Comparison of ENCODE assay signal across 9 cellular contexts in the genomic region with DNA sequence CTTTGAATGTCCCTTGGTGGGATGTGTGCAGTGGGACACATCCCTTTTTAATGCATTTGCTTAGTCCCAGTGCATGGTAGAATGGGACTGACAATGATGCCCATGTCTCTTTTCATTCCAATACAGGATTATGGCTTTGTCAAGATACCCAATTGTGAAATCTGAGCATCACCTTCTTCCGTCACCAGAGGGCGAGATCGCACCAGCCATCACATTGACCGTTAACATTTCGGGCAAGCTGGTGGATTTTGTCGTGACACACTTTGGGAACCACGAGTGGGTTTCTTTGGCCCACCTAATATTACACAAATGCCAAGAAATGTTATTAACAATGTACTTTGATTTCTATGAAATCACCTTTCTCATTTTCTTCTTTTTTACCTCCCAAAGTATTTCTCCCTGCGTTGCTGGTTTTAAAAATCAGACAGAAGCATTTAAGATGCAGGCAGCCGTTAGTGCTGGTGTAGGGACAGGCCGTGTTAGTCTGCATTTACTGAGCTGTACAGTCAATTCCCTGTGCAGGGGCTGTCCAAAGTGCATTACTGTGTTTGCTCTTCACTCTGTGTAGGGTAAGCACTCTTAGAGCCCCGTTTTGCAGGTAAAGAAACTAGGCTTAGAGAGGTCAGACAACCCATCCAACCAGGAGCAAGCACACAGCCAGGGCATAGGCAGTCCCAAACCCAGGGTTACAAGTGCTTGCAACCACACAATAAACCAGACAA. TPM values are rescaled to one million over a fixed set of nuclear protein-coding genes. Genes with fewer than 3 reads are reported as not detected.
DNase-seq lines count a peak whose midpoint lies in the region; FAIRE-seq and TF ChIP-seq lines count a peak whose summit lies in the region.
"Had no signal": no experiment of that assay in that cellular context is flagged by ENCODE, and none has a peak within 500 bp of the region (broad histone marks: within the 10 kb centered on the region; RNA-seq: fewer than 3 reads in every experiment).

No MANE protein-coding gene starts in this region.

- no peaks in the 10 kb centered on the region for H3K36me3 ChIP-seq in suprapubic skin

- no CpG with 5 or more reads among the region's 11 CpGs for WGBS in H9 (ENCODE audit: extremely low coverage, insufficient read length, low lambda C conversion rate)
- WGBS in suprapubic skin = 46% methylated on average over 11 of the region's 11 CpGs

- no peak overlapping the region for H2BK20ac ChIP-seq in H9 (ENCODE audit: low read depth, low read length, poor library complexity, severe bottlenecking)

- TF ChIP-seq EP300 in suprapubic skin (IDR thresholded peaks at IDR 0.05) = no peak

- H3K56ac ChIP-seq in H9 (ENCODE audit: insufficient read length, low read depth, low read length) = no peak overlapping the region

- H3K14ac ChIP-seq in H9 (ENCODE audit: insufficient read depth, low read length) = no peak overlapping the region

- no peak overlapping the region for H3K18ac ChIP-seq in H9 (ENCODE audit: insufficient read length, low read depth, low read length)

- no peak overlapping the region for H3K4ac ChIP-seq in H9 (ENCODE audit: low read depth, low read length)

- H4K8ac ChIP-seq in H9 (replicated peaks; ENCODE audit: insufficient read length, low read depth, low read length) = no peak overlapping the region

- no peak overlapping the region for H2BK120ac ChIP-seq in H9 (ENCODE audit: low read depth, low read length, poor library complexity, severe bottlenecking)

- H3K23me2 ChIP-seq in H9 (ENCODE audit: insufficient read length, low read depth, low read length, poor library complexity, severe bottlenecking) = no peaks in the 10 kb centered on the region

- no peak overlapping the region for H3K27ac Mint-ChIP-seq in H9

- no peak overlapping the region for H3K4me3 ChIP-seq in suprapubic skin

- H4K20me1 ChIP-seq in H9 (ENCODE audit: control insufficient read depth, insufficient read depth, insufficient read length) = no peaks in the 10 kb centered on the region

- H3K4me1 Mint-ChIP-seq in H9 = no peaks in the 10 kb centered on the region

- no peak overlapping the region for H3K9ac ChIP-seq in H9 (ENCODE audit: extremely low read depth, insufficient read length, low read length)

- no peak overlapping the region for H2BK15ac ChIP-seq in H9 (ENCODE audit: low read depth, low read length)

- H3K4me2 ChIP-seq in H9 (ENCODE audit: insufficient read depth, insufficient read length, low read length) = no peak overlapping the region

- no peak for FAIRE-seq in frontal cortex (lab: Jason Lieb, UNC)

- no peak for TF ChIP-seq POLR2A in suprapubic skin (IDR thresholded peaks at IDR 0.05)

- no peak overlapping the region for H3K4me3 Mint-ChIP-seq in H9

- peaks cover 93 to 97% of the 10 kb centered on the region in 2 experiments for H3K9me3 Mint-ChIP-seq in H9

- no peaks in the 10 kb centered on the region for H3K79me2 ChIP-seq in H9 (ENCODE audit: insufficient read depth, low read length)

- no peak overlapping the region for H4K5ac ChIP-seq in H9 (ENCODE audit: insufficient read length, low read depth, low read length)

- no peak overlapping the region for H2BK12ac ChIP-seq in H9 (ENCODE audit: insufficient read length, low read depth, low read length)

- H3T11ph ChIP-seq in H9 (ENCODE audit: low read length) = no peak overlapping the region

- H3K23ac ChIP-seq in H9 (ENCODE audit: insufficient read length, low read depth, low read length) = no peak overlapping the region

- H3K4me1 ChIP-seq in H9 (ENCODE audit: insufficient read depth, low read length) (no peaks in the 10 kb centered on the region), suprapubic skin (no peaks in the 10 kb centered on the region)

- H4K91ac ChIP-seq in H9 (ENCODE audit: insufficient read length, low read depth, low read length) = no peak overlapping the region

- H3K27me3 ChIP-seq in H9 (ENCODE audit: insufficient read depth, low read length) (no peaks in the 10 kb centered on the region), suprapubic skin (no peaks in the 10 kb centered on the region)

- DNase-seq in DMS53 (lab: John Stamatoyannopoulos, UW) = peak; percentile 76
- no peak for DNase-seq in H9
- DNase-seq in RKO (ENCODE audit: low spot score) = peak; percentile 46
- DNase-seq in frontal cortex (ENCODE audit: low spot score in 2 of 2) = peak; percentile 4 to 8
- DNase-seq in suprapubic skin (ENCODE audit: low spot score in 2 of 2) = no peak
- DNase-seq in activated CD8-positive, alpha-beta memory T cell treated with anti-CD3 and anti-CD28 coated beads, Interleukin-2, amount 50 U/mL, for 48 hours = no peak
- no peak for DNase-seq in NCI-H2107 treated with DMSO at 0.1 percent for 48 hours (lab: John Stamatoyannopoulos, UW; ENCODE audit: unreplicated experiment)
- DNase-seq in NCI-H2029 treated with DMSO at 0.1 percent for 48 hours (lab: John Stamatoyannopoulos, UW) = no peak

- no peaks in the 10 kb centered on the region for H3K79me1 ChIP-seq in H9 (ENCODE audit: insufficient read depth, low read depth, low read length, poor library complexity, severe bottlenecking)

- H3K27me3 Mint-ChIP-seq in H9 (ENCODE audit: low read depth) = peaks cover 1% of the 10 kb centered on the region

- peaks cover 97% of the 10 kb centered on the region for H3K9me3 ChIP-seq in H9 (ENCODE audit: control insufficient read depth, low read depth, low read length)
- H3K9me3 ChIP-seq in suprapubic skin = no peaks in the 10 kb centered on the region

- H2AFZ ChIP-seq in H9 (ENCODE audit: low read length) = no peak overlapping the region

- H3K27ac ChIP-seq in H9 (ENCODE audit: insufficient read length, low read depth, low read length) = no peak overlapping the region
- no peak overlapping the region for H3K27ac ChIP-seq in suprapubic skin

- H3K36me3 Mint-ChIP-seq in H9 (ENCODE audit: insufficient read depth in 1 of 3, low read depth in 3 of 3) = peaks cover 0 to 36% (median 15%) of the 10 kb centered on the region in 3 experiments; a peak in 5 of 7 replicates

- no peak overlapping the region for H2BK5ac ChIP-seq in H9 (ENCODE audit: insufficient read length, low read length)

- no peak overlapping the region for H2AK5ac ChIP-seq in H9 (ENCODE audit: insufficient read length, low read length)

- TF ChIP-seq CTCF in H9 (conservative IDR thresholded peaks at IDR 0.05) = peak; percentile 50; the same call in 2 of the 3 replicates
- no peak for TF ChIP-seq CTCF in suprapubic skin (IDR thresholded peaks at IDR 0.05)

RNA-seq across cellular contexts. Expression of gene CWH43, which starts 46.5 kb away (rescaled TPM):
- total RNA-seq in H9 (2021) = not detected in 2 replicates
- total RNA-seq in frontal cortex = not detected
- total RNA-seq in suprapubic skin = 10 to 100 TPM; 31.5 to 51.6 (median 39.6) TPM
- total RNA-seq: pulmonary artery endothelial cell had no signal

Comparison
In these comparisons a context has a peak if more than half of its experiments do, and no peak if none do; other contexts are left out.
1. DNase-seq: peak in DMS53 (single experiment), RKO (single experiment) and frontal cortex (2 of 2); none in H9 (single experiment), suprapubic skin (0 of 2), activated CD8-positive, alpha-beta memory T cell treated with anti-CD3 and anti-CD28 coated beads, Interleukin-2, amount 50 U/mL, for 48 hours (single experiment), NCI-H2107 treated with DMSO at 0.1 percent for 48 hours (single experiment) and NCI-H2029 treated with DMSO at 0.1 percent for 48 hours (single experiment).
2. RNA of gene CWH43, which starts 46.5 kb away (total RNA-seq): 31.5 to 51.6 TPM in suprapubic skin; not detected in H9 and not detected in frontal cortex (single experiment); every median in the first group is over 10 times any median in the second.